In the genomic region with DNA sequence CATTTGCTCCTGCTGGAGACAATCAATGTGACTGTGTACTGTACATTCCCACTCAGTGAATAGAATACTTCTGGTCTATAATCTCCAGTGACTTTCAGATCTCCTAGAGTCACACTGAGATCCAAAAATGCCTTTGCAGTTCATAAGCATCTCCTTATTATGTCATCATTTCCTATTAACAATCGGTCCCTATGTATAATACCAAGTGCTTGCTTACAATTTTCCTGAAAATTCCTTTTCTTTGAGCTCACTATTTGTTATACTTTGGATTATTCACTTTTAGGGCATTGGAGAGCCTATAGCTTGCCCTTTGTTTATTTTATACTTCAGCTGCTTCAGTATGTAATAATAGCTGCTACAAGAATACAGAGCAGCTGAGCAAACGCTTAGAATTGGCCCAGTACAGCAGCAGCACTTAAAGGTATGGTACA, we compare ENCODE assay signal across 12 cellular contexts.
DNase-seq lines count a peak whose midpoint lies in the region; ATAC-seq lines count a peak whose summit lies in the region.
"Had no signal": no experiment of that assay in that cellular context is flagged by ENCODE, and none has a peak within 500 bp of the region (broad histone marks: within the 10 kb centered on the region; RNA-seq: fewer than 3 reads in every experiment).

No MANE protein-coding gene starts in this region.

- no peaks in the 10 kb centered on the region for H3K27me3 Mint-ChIP-seq in activated T-helper 1 cell treated with anti-CD3 and anti-CD28 coated beads, Interleukin-12 subunit alpha, Interleukin-12 subunit beta, Interleukin-2, Interleukin-4 antibody, amounts not matched to agents 30 ng/mL and 10 ng/mL and 1 ng/mL, durations not matched to agents 14 hours and 24 hours and 36 hours (ENCODE audit: insufficient read depth)
- H3K27me3 Mint-ChIP-seq: brain; stimulated activated naive CD8-positive, alpha-beta T cell treated with anti-CD3 and anti-CD28 coated beads, Interleukin-15, amount 100 ng/mL, for 72 hours had no signal

- H3K9me3 ChIP-seq in SJCRH30 (replicated peaks), result no peaks in the 10 kb centered on the region

- 0 out of 2 replicates have a peak, but pooled peaks cover 4% of the 10 kb centered on the region for H3K36me3 ChIP-seq in SJCRH30

- H3K4me3 ChIP-seq in SJCRH30, result no peak overlapping the region

- peaks cover 41% of the 10 kb centered on the region for H3K4me1 ChIP-seq in SJCRH30

- DNase-seq in COLO668 (lab: John Stamatoyannopoulos, UW; ENCODE audit: unreplicated experiment) (peak; percentile 56), NCI-H1092 treated with DMSO at 0.1 percent for 48 hours (lab: John Stamatoyannopoulos, UW) (peak; percentile 90), SJCRH30 (peak; percentile 56 to 77), foreskin melanocyte (peak; percentile 67)
- no peak for DNase-seq in stimulated activated CD4-positive, alpha-beta T cell treated with anti-CD3 and anti-CD28 coated beads, Interleukin-12 subunit alpha, Interleukin-12 subunit beta, amount 100 ng/mL, for 4 hours
- no peak for DNase-seq in activated T-helper 1 cell treated with anti-CD3 and anti-CD28 coated beads, Interleukin-12 subunit alpha, Interleukin-12 subunit beta, Interleukin-2, Interleukin-4 antibody, amounts not matched to agents 30 ng/mL and 10 ng/mL and 1 ng/mL, durations not matched to agents 14 hours and 24 hours and 36 hours (ENCODE audit: low spot score)
- DNase-seq: stimulated activated naive CD8-positive, alpha-beta T cell treated with anti-CD3 and anti-CD28 coated beads, Interleukin-15, amount 100 ng/mL, for 72 hours had no signal

- no peak overlapping the region for H3K4me3 Mint-ChIP-seq in activated T-helper 1 cell treated with anti-CD3 and anti-CD28 coated beads, Interleukin-12 subunit alpha, Interleukin-12 subunit beta, Interleukin-2, Interleukin-4 antibody, amounts not matched to agents 30 ng/mL and 10 ng/mL and 1 ng/mL, durations not matched to agents 14 hours and 24 hours and 36 hours
- H3K4me3 Mint-ChIP-seq: brain; stimulated activated naive CD8-positive, alpha-beta T cell treated with anti-CD3 and anti-CD28 coated beads, Interleukin-15, amount 100 ng/mL, for 72 hours had no signal

- H3K27ac ChIP-seq in SJCRH30, result peak overlapping the region; percentile 77
- H3K27ac ChIP-seq: C4-2B, epithelial cell of prostate had no signal

- H3K27me3 ChIP-seq in SJCRH30, result no peaks in the 10 kb centered on the region

- no peak overlapping the region for H3K27ac Mint-ChIP-seq in activated T-helper 1 cell treated with anti-CD3 and anti-CD28 coated beads, Interleukin-12 subunit alpha, Interleukin-12 subunit beta, Interleukin-2, Interleukin-4 antibody, amounts not matched to agents 30 ng/mL and 10 ng/mL and 1 ng/mL, durations not matched to agents 14 hours and 24 hours and 36 hours
- H3K27ac Mint-ChIP-seq: stimulated activated naive CD8-positive, alpha-beta T cell treated with anti-CD3 and anti-CD28 coated beads, Interleukin-15, amount 100 ng/mL, for 72 hours had no signal

- H3K4me1 Mint-ChIP-seq in activated T-helper 1 cell treated with anti-CD3 and anti-CD28 coated beads, Interleukin-12 subunit alpha, Interleukin-12 subunit beta, Interleukin-2, Interleukin-4 antibody, amounts not matched to agents 30 ng/mL and 10 ng/mL and 1 ng/mL, durations not matched to agents 14 hours and 24 hours and 36 hours (ENCODE audit: low read depth), result no peaks in the 10 kb centered on the region
- H3K4me1 Mint-ChIP-seq: stimulated activated naive CD8-positive, alpha-beta T cell treated with anti-CD3 and anti-CD28 coated beads, Interleukin-15, amount 100 ng/mL, for 72 hours had no signal

- H3K36me3 Mint-ChIP-seq in activated T-helper 1 cell treated with anti-CD3 and anti-CD28 coated beads, Interleukin-12 subunit alpha, Interleukin-12 subunit beta, Interleukin-2, Interleukin-4 antibody, amounts not matched to agents 30 ng/mL and 10 ng/mL and 1 ng/mL, durations not matched to agents 14 hours and 24 hours and 36 hours (ENCODE audit: low read depth), result no peaks in the 10 kb centered on the region

- ATAC-seq in HG02571 (IDR thresholded peaks at IDR 0.05; ENCODE audit: unreplicated experiment) (no peak), HG02759 (IDR thresholded peaks at IDR 0.05; ENCODE audit: unreplicated experiment) (no peak)
- ATAC-seq: stimulated activated naive CD8-positive, alpha-beta T cell treated with anti-CD3 and anti-CD28 coated beads, Interleukin-15, amount 100 ng/mL, for 72 hours had no signal

- intact Hi-C loops in activated T-helper 1 cell treated with anti-CD3 and anti-CD28 coated beads, Interleukin-12 subunit alpha, Interleukin-12 subunit beta, Interleukin-2, Interleukin-4 antibody, amounts not matched to agents 30 ng/mL and 10 ng/mL and 1 ng/mL, durations not matched to agents 14 hours and 24 hours and 36 hours (cut with micrococcal nuclease), result no loop called here

- no peaks in the 10 kb centered on the region for H3K9me3 Mint-ChIP-seq in activated T-helper 1 cell treated with anti-CD3 and anti-CD28 coated beads, Interleukin-12 subunit alpha, Interleukin-12 subunit beta, Interleukin-2, Interleukin-4 antibody, amounts not matched to agents 30 ng/mL and 10 ng/mL and 1 ng/mL, durations not matched to agents 14 hours and 24 hours and 36 hours
- H3K9me3 Mint-ChIP-seq: brain; stimulated activated naive CD8-positive, alpha-beta T cell treated with anti-CD3 and anti-CD28 coated beads, Interleukin-15, amount 100 ng/mL, for 72 hours had no signal

Comparison
In these comparisons a context has a peak if more than half of its experiments do, and no peak if none do; other contexts are left out.
1. DNase-seq: peak in COLO668 (single experiment), NCI-H1092 treated with DMSO at 0.1 percent for 48 hours (single experiment), SJCRH30 (2 of 2) and foreskin melanocyte (single experiment); none in stimulated activated CD4-positive, alpha-beta T cell treated with anti-CD3 and anti-CD28 coated beads, Interleukin-12 subunit alpha, Interleukin-12 subunit beta, amount 100 ng/mL, for 4 hours (single experiment) and activated T-helper 1 cell treated with anti-CD3 and anti-CD28 coated beads, Interleukin-12 subunit alpha, Interleukin-12 subunit beta, Interleukin-2, Interleukin-4 antibody, amounts not matched to agents 30 ng/mL and 10 ng/mL and 1 ng/mL, durations not matched to agents 14 hours and 24 hours and 36 hours (single experiment).